Comparison of ENCODE assay signal across 9 cellular contexts in the genomic region with DNA sequence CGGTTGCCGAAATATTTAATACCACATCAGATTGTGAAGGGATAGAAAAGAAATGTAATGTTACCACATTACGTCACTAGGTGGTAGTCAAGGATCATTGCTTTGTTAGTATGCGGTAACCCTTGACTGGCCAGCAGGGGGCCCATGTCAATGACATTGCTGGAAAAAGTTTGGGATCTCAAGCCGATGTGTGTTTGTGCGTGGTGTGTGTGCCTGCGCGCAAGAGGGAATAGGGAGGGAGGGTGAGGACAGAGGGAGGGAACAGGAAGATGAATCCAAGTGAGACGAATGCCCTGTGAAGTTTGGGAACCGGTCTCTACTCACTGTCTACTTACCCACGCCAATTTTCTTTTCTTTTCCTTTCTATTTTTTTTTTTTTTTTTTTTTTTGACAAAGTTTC. TPM values are rescaled to one million over a fixed set of nuclear protein-coding genes. Genes with fewer than 3 reads are reported as not detected.
DNase-seq lines count a peak whose midpoint lies in the region; ATAC-seq and TF ChIP-seq lines count a peak whose summit lies in the region.
"Had no signal": no experiment of that assay in that cellular context is flagged by ENCODE, and none has a peak within 500 bp of the region (broad histone marks: within the 10 kb centered on the region; RNA-seq: fewer than 3 reads in every experiment).

No MANE protein-coding gene starts in this region.

- peak overlapping the region; percentile 83 for H2AFZ ChIP-seq in osteoblast (ENCODE audit: low read length)

- TF ChIP-seq CTCF in Panc1 (IDR thresholded peaks at IDR 0.05), result peak; percentile 98
- TF ChIP-seq CTCF in foreskin fibroblast (IDR thresholded peaks at IDR 0.05; ENCODE audit: low read depth, low read length), result peak; percentile 97
- peak; percentile 99 for TF ChIP-seq CTCF in osteoblast (IDR thresholded peaks at IDR 0.05; ENCODE audit: extremely low read depth, low read depth, low read length)
- TF ChIP-seq CTCF in tibial artery (IDR thresholded peaks at IDR 0.05), result peak; percentile 75 to 77

- DNase-seq in Daoy (ENCODE audit: low read depth), result peak; percentile 83
- DNase-seq in KG1 (lab: John Stamatoyannopoulos, UW), result peak; percentile 58
- peak; percentile 73 for DNase-seq in Panc1 (ENCODE audit: low read depth, low spot score)
- DNase-seq in activated T-helper 1 cell treated with Interleukin-2 at 50 U/mL for 16 hours (ENCODE audit: low read depth), result peak; percentile 13
- DNase-seq in foreskin fibroblast, result peak; percentile 71 to 88
- DNase-seq in osteoblast (ENCODE audit: insufficient read length, low spot score, missing footprints), result peak; percentile 91
- DNase-seq in tibial artery, result peak in 1 of 2 donors; percentile 52

- in situ Hi-C loops in Panc1 (cut with HindIII; ENCODE audit: low pct_unique_long_range_greater_than_20kb, low sequenced_read_pairs), result no loop called here

- H3K36me3 ChIP-seq in Panc1 (ENCODE audit: control insufficient read depth, insufficient read depth, low read length), result no peaks in the 10 kb centered on the region
- no peaks in the 10 kb centered on the region for H3K36me3 ChIP-seq in osteoblast (ENCODE audit: insufficient read depth, low read length)
- H3K36me3 ChIP-seq in tibial artery, result no peaks in the 10 kb centered on the region

- CTCF ChIA-PET in Panc1 (lab: Charles Lee), result interaction anchor here (0.6 to 1.1 kb wide), 12 partner anchors 10 to 492 kb away, joined by 3 to 10 read pairs (median 4); partner anchors contain the start of gene MRGPRX2

- H3K4me2 ChIP-seq in osteoblast (ENCODE audit: insufficient read depth, low read length), result peak overlapping the region; percentile 91

- H3K27me3 ChIP-seq in Panc1 (ENCODE audit: control insufficient read depth, insufficient read depth, low read length) (no peaks in the 10 kb centered on the region; the same call in 1 of the 2 replicates), osteoblast (ENCODE audit: insufficient read depth, low read length) (peaks cover 18% of the 10 kb centered on the region), tibial artery (peaks cover 0 to 11% of the 10 kb centered on the region in 2 donors)

- H3K4me1 ChIP-seq in Panc1 (ENCODE audit: control insufficient read depth, insufficient read depth, low read length) (no peaks in the 10 kb centered on the region; the same call in 1 of the 2 replicates), osteoblast (ENCODE audit: insufficient read depth, low read length) (no peaks in the 10 kb centered on the region), tibial artery (no peaks in the 10 kb centered on the region)

- H3K79me2 ChIP-seq in osteoblast (ENCODE audit: insufficient read depth, low read length), result no peaks in the 10 kb centered on the region

- no peaks in the 10 kb centered on the region for H3K9me3 ChIP-seq in Panc1 (ENCODE audit: control insufficient read depth, insufficient read depth, low read depth, low read length)
- H3K9me3 ChIP-seq in osteoblast (ENCODE audit: low read depth, low read length), result peaks cover 2% of the 10 kb centered on the region
- no peaks in the 10 kb centered on the region for H3K9me3 ChIP-seq in tibial artery

- H3K4me3 ChIP-seq in Panc1 (ENCODE audit: low read depth in 2 of 2, low read length in 2 of 2), result peak overlapping the region; percentile 12 to 40; a peak in 3 of 4 replicates
- peak overlapping the region; percentile 22 to 38 for H3K4me3 ChIP-seq in foreskin fibroblast (ENCODE audit: low read depth in 1 of 2, low read length in 2 of 2)
- peak overlapping the region; percentile 60 for H3K4me3 ChIP-seq in osteoblast (ENCODE audit: insufficient read depth, low read length)
- no peak overlapping the region for H3K4me3 ChIP-seq in tibial artery
- H3K4me3 ChIP-seq: skin epidermis had no signal

- ATAC-seq in GM21737 (IDR thresholded peaks at IDR 0.05; ENCODE audit: unreplicated experiment), result peak; percentile 93
- ATAC-seq in Panc1, result peak; percentile 95

- no peak overlapping the region for H3K27ac ChIP-seq in Panc1 (ENCODE audit: low read length)
- H3K27ac ChIP-seq in osteoblast (ENCODE audit: low read depth, low read length), result no peak overlapping the region
- H3K27ac ChIP-seq in tibial artery, result no peak overlapping the region
- H3K27ac ChIP-seq: skin epidermis had no signal

- BruUV-seq in Panc1 (replicated peaks; lab: Mats Ljungman, UMichigan), result no TSS peak

- no peaks in the 10 kb centered on the region for H4K20me1 ChIP-seq in osteoblast (ENCODE audit: insufficient read depth, low read length)

- intact Hi-C loops in Panc1 (cut with micrococcal nuclease; ENCODE audit: unreplicated experiment), result loop anchor here (2.0 to 5.0 kb wide), 2 partner anchors 186 to 482 kb away; no protein-coding TSS in a partner anchor
- intact Hi-C loops in tibial artery (cut with DNase I; ENCODE audit: low total_unique reads), result loop anchor here (5.0 kb wide), 1 partner anchor 481 kb away; no protein-coding TSS in a partner anchor

- POLR2A ChIA-PET in Panc1 (lab: Charles Lee), result interaction anchor here (0.7 kb wide), 1 partner anchor 18 kb away, joined by 3 read pairs; no protein-coding TSS in a partner anchor

RNA-seq across cellular contexts. Expression of gene MRGPRX2, which starts 10.7 kb away (rescaled TPM):
- not detected in 2 replicates for total RNA-seq in Daoy (2014; rRNA removed; shearing (Covaris generic))
- total RNA-seq in Panc1 (2021; ENCODE audit: unreplicated experiment) (not detected), osteoblast (not detected in 2 replicates)
- not detected for polyA plus RNA-seq in Panc1 (2012; ENCODE audit: insufficient read length)

RNA-seq across cellular contexts. Expression of gene ZDHHC13, which starts 45.7 kb away (rescaled TPM):
- total RNA-seq in Daoy (2014; rRNA removed; shearing (Covaris generic)), result 20.2 and 23.7 TPM in 2 replicates
- total RNA-seq in Panc1 (2021; ENCODE audit: unreplicated experiment) (24.3 TPM), osteoblast (16.6 and 20.6 TPM in 2 replicates)
- 10.7 TPM for polyA plus RNA-seq in Panc1 (2012; ENCODE audit: insufficient read length)

Comparison
In these comparisons a context has a peak if more than half of its experiments do, and no peak if none do; other contexts are left out.
1. H3K4me3 ChIP-seq: peak in Panc1 (2 of 2), foreskin fibroblast (2 of 2) and osteoblast (single experiment); none in tibial artery (0 of 2).
2. Peak in every context shown above with its lines, with median percentiles within 50 percentile points of each other: CTCF ChIP-seq.